8 cellular contexts compared by ENCODE assay signal in the genomic region with DNA sequence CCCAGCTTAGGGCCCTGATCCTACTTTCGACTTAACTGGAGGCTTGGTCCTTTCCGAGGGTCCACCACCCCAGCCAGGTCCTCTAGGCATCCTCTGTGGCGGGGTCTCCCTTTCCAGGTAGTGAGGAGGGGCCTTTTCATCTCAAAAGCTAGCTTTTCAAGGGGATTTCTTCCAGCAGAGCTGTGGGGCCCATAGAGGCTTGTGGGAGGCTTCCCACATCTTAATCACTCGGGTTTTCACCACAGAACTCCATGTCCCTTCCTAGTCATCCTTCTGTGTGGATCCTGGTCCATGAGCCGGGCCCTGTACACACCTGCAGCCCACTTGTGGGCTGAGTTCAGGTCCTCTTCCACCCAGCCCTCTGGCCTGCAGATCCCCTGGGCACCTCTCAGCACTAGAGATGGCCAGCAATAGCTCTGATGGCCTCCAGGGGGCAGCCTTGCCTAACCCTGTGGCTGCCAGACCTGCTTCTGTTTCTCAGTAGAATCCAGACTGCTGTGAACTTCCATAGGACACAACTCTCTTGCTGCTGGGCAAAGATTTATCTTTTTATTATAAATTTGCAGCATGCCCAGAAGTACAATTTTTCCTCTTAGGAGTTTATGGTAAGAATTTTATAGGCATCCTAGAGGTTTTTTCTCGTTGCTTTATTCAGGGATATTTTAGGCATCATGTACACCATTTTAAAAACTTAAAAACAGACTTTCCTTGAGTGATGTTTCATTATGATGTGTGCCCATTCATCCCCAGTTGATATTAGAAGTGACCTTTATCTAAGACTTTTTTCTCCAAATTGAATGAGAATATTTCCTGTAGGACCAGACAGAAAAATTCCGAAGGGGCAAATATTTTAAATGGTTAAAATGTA.
DNase-seq lines count a peak whose midpoint lies in the region; FAIRE-seq and TF ChIP-seq lines count a peak whose summit lies in the region.

No MANE protein-coding gene starts in this region.

- no peaks in the 10 kb centered on the region for H3K4me1 ChIP-seq in vagina

- TF ChIP-seq CTCF in progenitor cell of endocrine pancreas (IDR thresholded peaks at IDR 0.05; ENCODE audit: unreplicated experiment) (peak; percentile 95), vagina (IDR thresholded peaks at IDR 0.05) (peak; percentile 77 to 88 (median 78))

- no peaks in the 10 kb centered on the region for H3K27me3 ChIP-seq in vagina

- H3K27ac Mint-ChIP-seq in progenitor cell of endocrine pancreas = no peak overlapping the region

- H3K9me3 ChIP-seq in vagina = no peaks in the 10 kb centered on the region

- H3K27me3 Mint-ChIP-seq in progenitor cell of endocrine pancreas = no peaks in the 10 kb centered on the region

- intact Hi-C loops in vagina (cut with DNase I) = no loop called here

- no peaks in the 10 kb centered on the region for H3K36me3 ChIP-seq in vagina

- no peak overlapping the region for H3K27ac ChIP-seq in vagina

- no peaks in the 10 kb centered on the region for H3K9me3 Mint-ChIP-seq in progenitor cell of endocrine pancreas (ENCODE audit: low read depth)

- TF ChIP-seq POLR2A in H54 (IDR thresholded peaks at IDR 0.05; ENCODE audit: low read depth, low read length) (no peak), vagina (IDR thresholded peaks at IDR 0.05) (no peak)

- no peak overlapping the region for H3K4me3 Mint-ChIP-seq in progenitor cell of endocrine pancreas (ENCODE audit: low read depth)

- no peaks in the 10 kb centered on the region for H3K4me1 Mint-ChIP-seq in progenitor cell of endocrine pancreas (ENCODE audit: low read depth)

- H3K4me3 ChIP-seq in vagina = no peak overlapping the region

- no peak for FAIRE-seq in H54 (lab: Jason Lieb, UNC)

- DNase-seq in GM04503 (ENCODE audit: low read depth) (peak; percentile 11), H54 (ENCODE audit: insufficient read length, low spot score) (peak; percentile 77), LoVo (ENCODE audit: low spot score) (peak; percentile 75), SHP77 treated with DMSO at 0.1 percent for 48 hours (lab: John Stamatoyannopoulos, UW) (peak; percentile 73), globus pallidus (ENCODE audit: low spot score) (peak; percentile 67), progenitor cell of endocrine pancreas (ENCODE audit: low spot score, unreplicated experiment) (peak; percentile 39), vagina (ENCODE audit: extremely low spot score in 2 of 2) (no peak)
- DNase-seq in activated naive CD4-positive, alpha-beta T cell (lab: John Stamatoyannopoulos, UW) = peak in 3 of 4 experiments; percentile 6 to 35 (median 9)

- H3K36me3 Mint-ChIP-seq in progenitor cell of endocrine pancreas (ENCODE audit: insufficient read depth) = peaks cover 3% of the 10 kb centered on the region

Comparison
In these comparisons a context has a peak if more than half of its experiments do, and no peak if none do; other contexts are left out.
1. DNase-seq: peak in GM04503 (single experiment), H54 (single experiment), LoVo (single experiment), SHP77 treated with DMSO at 0.1 percent for 48 hours (single experiment), activated naive CD4-positive, alpha-beta T cell (3 of 4), globus pallidus (single experiment) and progenitor cell of endocrine pancreas (single experiment); none in vagina (0 of 2).